In genomic region chr17:51423421-51424160, GRCh38 we compare ENCODE assay signal across 17 cellular contexts.
A peak's percentile ranks its signal among the peaks of the same experiment; 100 is the strongest.
DNase-seq lines count a peak whose midpoint lies in the region; ATAC-seq, FAIRE-seq and TF ChIP-seq lines count a peak whose summit lies in the region.
"Had no signal": no experiment of that assay in that cellular context is flagged by ENCODE, and none has a peak within 500 bp of the region (broad histone marks: within the 10 kb centered on the region; RNA-seq: fewer than 3 reads in every experiment).

No MANE protein-coding gene starts in this region.

- H3K9me1 ChIP-seq in K562 (ENCODE audit: control insufficient read depth, insufficient read depth, low read length) = no peaks in the 10 kb centered on the region

- H3K4me1 Mint-ChIP-seq in CD4-positive, alpha-beta T cell (ENCODE audit: low read depth) = peaks cover 48% of the 10 kb centered on the region
- H3K4me1 Mint-ChIP-seq in naive thymus-derived CD4-positive, alpha-beta T cell = peaks cover 32 to 80% (median 54%) of the 10 kb centered on the region in 7 donors
- H3K4me1 Mint-ChIP-seq in chondrocyte (ENCODE audit: low read depth) = peaks cover 8% of the 10 kb centered on the region
- no peaks in the 10 kb centered on the region for H3K4me1 Mint-ChIP-seq in osteocyte (ENCODE audit: unreplicated experiment)

- H3K27me3 Mint-ChIP-seq in CD4-positive, alpha-beta T cell = no peaks in the 10 kb centered on the region
- H3K27me3 Mint-ChIP-seq in naive thymus-derived CD4-positive, alpha-beta T cell = no peaks in the 10 kb centered on the region
- H3K27me3 Mint-ChIP-seq in chondrocyte (ENCODE audit: low read depth) (peaks cover 16% of the 10 kb centered on the region), osteocyte (ENCODE audit: unreplicated experiment) (peaks cover 2% of the 10 kb centered on the region)
- H3K27me3 Mint-ChIP-seq: CD4-positive, alpha-beta memory T cell had no signal

- H3K4me2 ChIP-seq in K562 (ENCODE audit: insufficient read depth, low read length) = no peak overlapping the region
- H3K4me2 ChIP-seq: PC-9 had no signal

- POLR2A ChIA-PET in CD4-positive, alpha-beta T cell (lab: Charles Lee) = no interaction called here
- POLR2A ChIA-PET in K562 (lab: Yijun Ruan, JAX) = interaction anchor here (0.6 to 1.5 kb wide), 4 partner anchors 12 to 125 kb away, joined by 3 to 4 read pairs (median 3); no protein-coding TSS in a partner anchor
- POLR2A ChIA-PET in naive thymus-derived CD4-positive, alpha-beta T cell (lab: Charles Lee) = no interaction called here

- H3K27ac Mint-ChIP-seq in CD4-positive, alpha-beta T cell = peak overlapping the region; percentile 50
- peak overlapping the region in 7 of 9 donors; percentile 3 to 72 (median 50) for H3K27ac Mint-ChIP-seq in naive thymus-derived CD4-positive, alpha-beta T cell
- H3K27ac Mint-ChIP-seq in chondrocyte (ENCODE audit: unreplicated experiment) (no peak overlapping the region), osteocyte (ENCODE audit: unreplicated experiment) (no peak overlapping the region)

- no peak for DNase-seq in CD4-positive, alpha-beta T cell
- peak; percentile 8 for DNase-seq in NCI-H69 (lab: John Stamatoyannopoulos, UW)
- peak in 1 of 4 experiments; percentile 10 for DNase-seq in K562 (ENCODE audit: extremely low read depth in 1 of 4, low spot score in 3 of 4)
- DNase-seq in naive thymus-derived CD4-positive, alpha-beta T cell = no peak
- no peak for DNase-seq in foreskin fibroblast
- no peak for DNase-seq in LoVo (ENCODE audit: low spot score)
- DNase-seq in chondrocyte (ENCODE audit: low spot score) = no peak
- DNase-seq in osteocyte (ENCODE audit: extremely low spot score, unreplicated experiment) = no peak
- DNase-seq: CD4-positive, alpha-beta memory T cell; DMS53; NCI-H1092; NCI-H1694; NCI-H2227 treated with DMSO at 0.1 percent for 48 hours; NCI-H524; PC-9 had no signal

- H4K20me1 ChIP-seq in K562 (replicated peaks; ENCODE audit: control insufficient read depth, insufficient read depth, low read length) = no peaks in the 10 kb centered on the region

- no peaks in the 10 kb centered on the region for H3K36me3 Mint-ChIP-seq in CD4-positive, alpha-beta T cell (ENCODE audit: low read depth)
- peaks cover 0 to 9% (median 0%) of the 10 kb centered on the region in 5 donors for H3K36me3 Mint-ChIP-seq in naive thymus-derived CD4-positive, alpha-beta T cell
- H3K36me3 Mint-ChIP-seq in chondrocyte (ENCODE audit: low read depth) (no peaks in the 10 kb centered on the region), osteocyte (ENCODE audit: unreplicated experiment) (no peaks in the 10 kb centered on the region)
- H3K36me3 Mint-ChIP-seq: CD4-positive, alpha-beta memory T cell had no signal

- TF ChIP-seq EP300 in K562 (IDR thresholded peaks at IDR 0.05; ENCODE audit: low read length) = no peak

- H3K27me3 ChIP-seq in CD4-positive, alpha-beta T cell (ENCODE audit: control insufficient read depth, insufficient read depth, low read length) = no peaks in the 10 kb centered on the region
- H3K27me3 ChIP-seq in K562 (ENCODE audit: control insufficient read depth in 2 of 2, insufficient read depth in 2 of 2, low read length in 2 of 2) = no peaks in the 10 kb centered on the region
- H3K27me3 ChIP-seq in naive thymus-derived CD4-positive, alpha-beta T cell (ENCODE audit: control insufficient read depth in 2 of 2, insufficient read depth in 2 of 2, low read length in 2 of 2) = no peaks in the 10 kb centered on the region
- H3K27me3 ChIP-seq: SJSA1 had no signal

- no peak overlapping the region for H2AFZ ChIP-seq in K562 (ENCODE audit: low read depth, low read length)
- H2AFZ ChIP-seq: PC-9 had no signal

- no peak for TF ChIP-seq CTCF in CD4-positive, alpha-beta T cell (IDR thresholded peaks at IDR 0.05)
- TF ChIP-seq CTCF in K562 (IDR thresholded peaks at IDR 0.05 in 2 of 3, conservative IDR thresholded peaks at IDR 0.05 in 1 of 3; ENCODE audit: insufficient read depth in 2 of 3, low read depth in 1 of 3, low read length in 3 of 3) (no peak), foreskin fibroblast (IDR thresholded peaks at IDR 0.05; ENCODE audit: low read depth, low read length) (no peak), chondrocyte (IDR thresholded peaks at IDR 0.05) (no peak), osteocyte (IDR thresholded peaks at IDR 0.05) (no peak)

- H3K4me3 Mint-ChIP-seq in CD4-positive, alpha-beta T cell = no peak overlapping the region
- peak overlapping the region in 1 of 10 donors; percentile 5 for H3K4me3 Mint-ChIP-seq in naive thymus-derived CD4-positive, alpha-beta T cell
- H3K4me3 Mint-ChIP-seq in chondrocyte (ENCODE audit: unreplicated experiment) = no peak overlapping the region
- H3K4me3 Mint-ChIP-seq in osteocyte (ENCODE audit: unreplicated experiment) = no peak overlapping the region
- H3K4me3 Mint-ChIP-seq: CD4-positive, alpha-beta memory T cell had no signal

- no peak overlapping the region for H3K9ac ChIP-seq in K562 (ENCODE audit: insufficient read depth in 1 of 2, low read depth in 2 of 2, low read length in 2 of 2)

- 0% methylated on average over 3 of the region's 3 CpGs for WGBS in K562 (ENCODE audit: insufficient coverage, low coverage, missing lambda C conversion rate)

- intact Hi-C loops in CD4-positive, alpha-beta T cell (cut with DNase I, micrococcal nuclease) = no loop called here
- intact Hi-C loops in K562 (cut with micrococcal nuclease) = no loop called here
- intact Hi-C loops in naive thymus-derived CD4-positive, alpha-beta T cell (cut with micrococcal nuclease) = no loop called here

- H3K4me3 ChIP-seq in K562 = no peak overlapping the region
- H3K4me3 ChIP-seq in naive thymus-derived CD4-positive, alpha-beta T cell (ENCODE audit: low read length) = no peak overlapping the region
- H3K4me3 ChIP-seq in foreskin fibroblast (ENCODE audit: low read depth in 1 of 2, low read length in 2 of 2) = no peak overlapping the region
- H3K4me3 ChIP-seq: PC-9, SJSA1 had no signal

- H3K9me3 Mint-ChIP-seq in CD4-positive, alpha-beta T cell = no peaks in the 10 kb centered on the region
- H3K9me3 Mint-ChIP-seq in naive thymus-derived CD4-positive, alpha-beta T cell = peaks cover 0 to 8% (median 0%) of the 10 kb centered on the region in 11 donors
- peaks cover 6% of the 10 kb centered on the region for H3K9me3 Mint-ChIP-seq in chondrocyte (ENCODE audit: low read depth)
- no peaks in the 10 kb centered on the region for H3K9me3 Mint-ChIP-seq in osteocyte (ENCODE audit: unreplicated experiment)
- H3K9me3 Mint-ChIP-seq: CD4-positive, alpha-beta memory T cell had no signal

- in situ Hi-C loops in K562 (cut with MboI) = no loop called here

- H3K36me3 ChIP-seq in K562 (ENCODE audit: control insufficient read depth, insufficient read depth, low read length) = no peaks in the 10 kb centered on the region
- H3K36me3 ChIP-seq in naive thymus-derived CD4-positive, alpha-beta T cell (ENCODE audit: control insufficient read depth in 2 of 3, insufficient read depth in 3 of 3, low read length in 3 of 3) = no peaks in the 10 kb centered on the region
- H3K36me3 ChIP-seq: SJSA1 had no signal

- H3K27ac ChIP-seq in CD4-positive, alpha-beta T cell (ENCODE audit: low read depth, low read length) = no peak overlapping the region
- H3K27ac ChIP-seq in K562 (ENCODE audit: extremely low read depth, low read depth, low read length) = no peak overlapping the region
- H3K27ac ChIP-seq in naive thymus-derived CD4-positive, alpha-beta T cell (ENCODE audit: low read depth, low read length) = no peak overlapping the region
- H3K27ac ChIP-seq: PC-9, SJSA1 had no signal

- no peaks in the 10 kb centered on the region for H3K79me2 ChIP-seq in K562 (ENCODE audit: control insufficient read depth, insufficient read depth, low read length)

- BruUV-seq in K562 (replicated peaks; lab: Mats Ljungman, UMichigan) = no TSS peak

- CTCF ChIA-PET in CD4-positive, alpha-beta T cell (lab: Charles Lee) = interaction anchor here (1.6 kb wide), 1 partner anchor 39 kb away, joined by 6 read pairs; no protein-coding TSS in a partner anchor
- CTCF ChIA-PET in K562 (lab: Yijun Ruan, JAX; ENCODE audit: low intra/inter-chr PET ratio) = no interaction called here
- CTCF ChIA-PET in naive thymus-derived CD4-positive, alpha-beta T cell (lab: Charles Lee) = no interaction called here

- TF ChIP-seq POLR2A in K562 (conservative IDR thresholded peaks at IDR 0.05) = no peak

- ATAC-seq in CD4-positive, alpha-beta T cell (ENCODE audit: poor library complexity) = no peak
- no peak for ATAC-seq in K562
- no peak for ATAC-seq in naive thymus-derived CD4-positive, alpha-beta T cell

- no peaks in the 10 kb centered on the region; a peak in 1 of 5 replicates for H3K4me1 ChIP-seq in K562 (replicated peaks in 1 of 2; ENCODE audit: control insufficient read depth in 2 of 2, insufficient read depth in 2 of 2, low read length in 2 of 2)
- H3K4me1 ChIP-seq in naive thymus-derived CD4-positive, alpha-beta T cell (ENCODE audit: control insufficient read depth in 2 of 2, insufficient read depth in 2 of 2, low read length in 2 of 2) = peaks cover 5 to 26% of the 10 kb centered on the region in 2 donors
- H3K4me1 ChIP-seq: SJSA1 had no signal

- H3K9me3 ChIP-seq in CD4-positive, alpha-beta T cell (ENCODE audit: control insufficient read depth, low read length) = no peaks in the 10 kb centered on the region
- no peaks in the 10 kb centered on the region for H3K9me3 ChIP-seq in K562 (replicated peaks; ENCODE audit: control insufficient read depth, insufficient read depth, low read depth, low read length)
- H3K9me3 ChIP-seq in naive thymus-derived CD4-positive, alpha-beta T cell (ENCODE audit: control insufficient read depth in 2 of 3, low read length in 3 of 3) = no peaks in the 10 kb centered on the region
- H3K9me3 ChIP-seq: SJSA1 had no signal

- no peak for TF ChIP-seq RAD21 in K562 (CRISPR knock-in tag; conservative IDR thresholded peaks at IDR 0.05 in 1 of 2, IDR thresholded peaks at IDR 0.05 in 1 of 2)

- FAIRE-seq in K562 (lab: Jason Lieb, UNC) = no peak
- FAIRE-seq: A204.1 had no signal

TF ChIP-seq in K562, 482 proteins besides CTCF, POLR2A, EP300 and RAD21:
- peak; percentile 64 for TF ChIP-seq NFYB (IDR thresholded peaks at IDR 0.05; ENCODE audit: extremely low read depth, insufficient read length)
- TF ChIP-seq SIN3A (IDR thresholded peaks at IDR 0.05; ENCODE audit: borderline replicate concordance in 2 of 2, control insufficient read depth in 1 of 2, low read depth in 2 of 2, low read length in 2 of 2) = no peak
- no peak for TF ChIP-seq PHF20 (IDR thresholded peaks at IDR 0.05; ENCODE audit: partially characterized antibody)
- TF ChIP-seq ELF4 (CRISPR knock-in tag; IDR thresholded peaks at IDR 0.05) = no peak
- TF ChIP-seq HIVEP1 (CRISPR knock-in tag; IDR thresholded peaks at IDR 0.05) = no peak
- TF ChIP-seq KLF10 (CRISPR knock-in tag; IDR thresholded peaks at IDR 0.05) = no peak
- TF ChIP-seq ARHGAP35 (IDR thresholded peaks at IDR 0.05; ENCODE audit: partially characterized antibody) = no peak
- TF ChIP-seq NRF1 (conservative IDR thresholded peaks at IDR 0.05 in 1 of 2, IDR thresholded peaks at IDR 0.05 in 1 of 2) = no peak

Comparison
In these comparisons a context has a peak if more than half of its experiments do, and no peak if none do; other contexts are left out.
1. H3K27ac Mint-ChIP-seq: peak in CD4-positive, alpha-beta T cell (single experiment) and naive thymus-derived CD4-positive, alpha-beta T cell (7 of 9); none in chondrocyte (single experiment) and osteocyte (single experiment).